21 cellular contexts compared by ENCODE assay signal in genomic region chr11:14932447-14932846, GRCh38. TPM values are rescaled to one million over a fixed set of nuclear protein-coding genes. Genes with fewer than 3 reads are reported as not detected.
DNase-seq lines count a peak whose midpoint lies in the region; FAIRE-seq and TF ChIP-seq lines count a peak whose summit lies in the region.
"Had no signal": no experiment of that assay in that cellular context is flagged by ENCODE, and none has a peak within 500 bp of the region (broad histone marks: within the 10 kb centered on the region; RNA-seq: fewer than 3 reads in every experiment).

No MANE protein-coding gene starts in this region.

- H3K4me3 ChIP-seq in bronchial epithelial cell (ENCODE audit: low read depth, low read length) = no peak overlapping the region
- H3K4me3 ChIP-seq: BLaER1, GM12878, GM23338 had no signal

- no peaks in the 10 kb centered on the region for H3K27me3 ChIP-seq in bronchial epithelial cell (ENCODE audit: control insufficient read depth, insufficient read depth, low read length)
- H3K27me3 ChIP-seq: BLaER1 had no signal

- DNase-seq in bronchial epithelial cell (ENCODE audit: low read depth) = peak; percentile 20
- no peak for DNase-seq in epithelial cell of prostate (ENCODE audit: low read depth, low spot score)
- peak; percentile 66 for DNase-seq in kidney tubule cell (ENCODE audit: low spot score)
- DNase-seq in stimulated activated naive CD4-positive, alpha-beta T cell (lab: John Stamatoyannopoulos, UW) = no peak
- DNase-seq in activated gamma-delta T cell treated with Interleukin-2 at 50 U/mL for 16 hours = no peak
- DNase-seq in COLO668 (lab: John Stamatoyannopoulos, UW; ENCODE audit: unreplicated experiment) = no peak
- DNase-seq: CD4-positive, CD25-positive, alpha-beta regulatory T cell; CD8-positive, alpha-beta T cell; DMS 273 treated with DMSO at 0.1 percent for 48 hours; DMS79; EL; GDM1; H9 had no signal

- no peak for FAIRE-seq in bronchial epithelial cell (lab: Jason Lieb, UNC)
- FAIRE-seq: D721Med, GM12878, GM18507 had no signal

- H3K36me3 ChIP-seq in bronchial epithelial cell (ENCODE audit: control insufficient read depth, insufficient read depth, low read length) = no peaks in the 10 kb centered on the region
- H3K36me3 ChIP-seq: BLaER1 had no signal

- no peak for TF ChIP-seq CTCF in bronchial epithelial cell (IDR thresholded peaks at IDR 0.05; ENCODE audit: insufficient read depth, low read length, severe bottlenecking)

- H3K27ac ChIP-seq in epithelial cell of prostate = peak overlapping the region; percentile 21
- H3K27ac ChIP-seq: BLaER1, C4-2B had no signal

RNA-seq across cellular contexts. Expression of gene CALCA, which starts 39.7 kb away (rescaled TPM):
- not detected in 2 replicates for total RNA-seq in bronchial epithelial cell
- total RNA-seq: A172; B cell; CD4-positive, CD25-positive, alpha-beta regulatory T cell; CD8-positive, alpha-beta T cell; GM12878; H9 had no signal

RNA-seq across cellular contexts. Expression of gene CYP2R1, which starts 40.4 kb away (rescaled TPM):
- total RNA-seq in bronchial epithelial cell = 24.7 and 50.1 TPM in 2 replicates
- total RNA-seq: A172 had no signal

Comparison
In these comparisons a context has a peak if more than half of its experiments do, and no peak if none do; other contexts are left out.
1. DNase-seq: peak in bronchial epithelial cell (single experiment) and kidney tubule cell (single experiment); none in epithelial cell of prostate (single experiment), stimulated activated naive CD4-positive, alpha-beta T cell (0 of 6), activated gamma-delta T cell treated with Interleukin-2 at 50 U/mL for 16 hours (single experiment) and COLO668 (single experiment).